Comparison of ENCODE assay signal across 26 cellular contexts in the genomic region with DNA sequence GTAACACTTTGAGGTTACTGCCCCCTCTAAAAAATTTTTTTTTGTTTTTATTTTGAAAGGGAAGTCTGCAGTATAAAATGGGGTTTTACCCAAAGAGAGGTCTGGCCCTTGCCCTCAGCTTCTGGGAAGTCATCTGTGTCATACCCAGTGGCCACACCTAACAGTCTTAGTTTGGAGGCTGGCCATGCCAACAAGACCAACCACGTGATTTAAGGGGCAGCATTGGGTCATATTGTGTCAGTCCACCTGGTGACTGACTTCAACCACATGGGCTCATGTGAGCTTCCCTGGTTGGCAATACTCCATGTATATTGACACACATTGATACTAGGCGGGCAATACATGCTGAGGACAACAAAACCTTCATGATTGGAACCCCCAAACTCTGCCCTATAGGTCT.
"Had no signal": no experiment of that assay in that cellular context is flagged by ENCODE, and none has a peak within 500 bp of the region (broad histone marks: within the 10 kb centered on the region; RNA-seq: fewer than 3 reads in every experiment).

No MANE protein-coding gene starts in this region.

- H3K9me3 ChIP-seq: esophagus muscularis mucosa, neutrophil, pancreas, thyroid gland, vagina had no signal

- H3K27me3 ChIP-seq: esophagus muscularis mucosa, foreskin keratinocyte, neutrophil, pancreas, thyroid gland, vagina had no signal

- H3K27me3 Mint-ChIP-seq: naive thymus-derived CD8-positive, alpha-beta T cell; stimulated activated naive CD8-positive, alpha-beta T cell treated with anti-CD3 and anti-CD28 coated beads, Interleukin-15, amount 100 ng/mL, for 72 hours had no signal

- H3K36me3 ChIP-seq: esophagus muscularis mucosa, neutrophil, pancreas, thyroid gland, vagina had no signal

- DNase-seq: dermis blood vessel endothelial cell; effector memory CD4-positive, alpha-beta T cell; foreskin keratinocyte; hypothalamus; immature natural killer cell; islet precursor cell; kidney glomerular epithelial cell; mesendoderm; midbrain; naive thymus-derived CD8-positive, alpha-beta T cell; pancreas; stimulated activated CD4-positive, alpha-beta T cell treated with anti-CD3 and anti-CD28 coated beads, Interleukin-12 subunit alpha, Interleukin-12 subunit beta, amount 100 ng/mL, for 4 hours; stimulated activated CD4-positive, alpha-beta T cell treated with anti-CD3 and anti-CD28 coated beads, Interleukin-1b, Interleukin-23, amount 100 ng/mL, for 48 hours; stimulated activated CD4-positive, alpha-beta T cell treated with anti-CD3 and anti-CD28 coated beads, Interleukin-4, amount 100 ng/mL, for 1 hour; stimulated activated CD8-positive, alpha-beta memory T cell treated with anti-CD3 and anti-CD28 coated beads, Interleukin-4, amount 100 ng/mL, for 48 hours; stimulated activated naive CD4-positive, alpha-beta T cell; stimulated activated naive CD8-positive, alpha-beta T cell treated with anti-CD3 and anti-CD28 coated beads, Interleukin-15, amount 100 ng/mL, for 72 hours; thyroid gland; trophoblast cell had no signal

- H3K27ac ChIP-seq: coronary artery, esophagus muscularis mucosa, foreskin keratinocyte, neutrophil, pancreas, thyroid gland, vagina had no signal

- H3K4me2 ChIP-seq: smooth muscle cell had no signal

- H3K4me1 ChIP-seq: foreskin keratinocyte, pancreas had no signal

- H3K4me3 ChIP-seq: coronary artery, esophagus muscularis mucosa, lung, pancreas, smooth muscle cell, thyroid gland, vagina had no signal

- H3K9me3 Mint-ChIP-seq: immature natural killer cell; naive thymus-derived CD8-positive, alpha-beta T cell; stimulated activated naive CD8-positive, alpha-beta T cell treated with anti-CD3 and anti-CD28 coated beads, Interleukin-15, amount 100 ng/mL, for 72 hours had no signal

- ATAC-seq: foreskin keratinocyte; naive thymus-derived CD8-positive, alpha-beta T cell; pancreas; sciatic nerve; stimulated activated naive CD8-positive, alpha-beta T cell treated with anti-CD3 and anti-CD28 coated beads, Interleukin-15, amount 100 ng/mL, for 72 hours had no signal

- H3K4me1 Mint-ChIP-seq: immature natural killer cell; naive thymus-derived CD8-positive, alpha-beta T cell; stimulated activated naive CD8-positive, alpha-beta T cell treated with anti-CD3 and anti-CD28 coated beads, Interleukin-15, amount 100 ng/mL, for 72 hours had no signal

- H3K4me3 Mint-ChIP-seq: immature natural killer cell; naive thymus-derived CD8-positive, alpha-beta T cell; stimulated activated naive CD8-positive, alpha-beta T cell treated with anti-CD3 and anti-CD28 coated beads, Interleukin-15, amount 100 ng/mL, for 72 hours had no signal

- H3K36me3 Mint-ChIP-seq: immature natural killer cell; naive thymus-derived CD8-positive, alpha-beta T cell had no signal

- H3K27ac Mint-ChIP-seq: immature natural killer cell; naive thymus-derived CD8-positive, alpha-beta T cell; stimulated activated naive CD8-positive, alpha-beta T cell treated with anti-CD3 and anti-CD28 coated beads, Interleukin-15, amount 100 ng/mL, for 72 hours had no signal
